ENCODE assay signal across 8 cellular contexts in genomic region chr10:30747633-30748032, GRCh38.
DNase-seq lines count a peak whose midpoint lies in the region; TF ChIP-seq lines count a peak whose summit lies in the region.

No MANE protein-coding gene starts in this region.

- in situ Hi-C loops in astrocyte of the cerebellum (cut with HindIII; ENCODE audit: low sequenced_read_pairs), result no loop called here

- no peak overlapping the region for H3K4me3 ChIP-seq in MG63
- no peak overlapping the region for H3K4me3 ChIP-seq in astrocyte of the cerebellum (ENCODE audit: low read depth, low read length)

- H3K36me3 ChIP-seq in MG63, result no peaks in the 10 kb centered on the region

- TF ChIP-seq CTCF in astrocyte of the cerebellum (IDR thresholded peaks at IDR 0.05; ENCODE audit: low read depth, low read length, missing control alignments), result no peak

- H3K27me3 ChIP-seq in MG63, result no peaks in the 10 kb centered on the region

- intact Hi-C loops in cardiac septum (cut with DNase I), result no loop called here

- no peaks in the 10 kb centered on the region for H3K9me3 ChIP-seq in MG63

- DNase-seq in ELF-1 (ENCODE audit: low read depth, low spot score) (peak; percentile 43), MG63 (peak; percentile 55), astrocyte of the cerebellum (ENCODE audit: low read depth) (peak; percentile 19), NAMALWA (ENCODE audit: low spot score) (no peak), NCI-H187 (lab: John Stamatoyannopoulos, UW) (no peak), cardiac septum (ENCODE audit: low spot score) (no peak), UCSD-AML1 (lab: John Stamatoyannopoulos, UW; ENCODE audit: unreplicated experiment) (no peak)
- DNase-seq in stimulated activated CD4-positive, alpha-beta T cell treated with anti-CD3 and anti-CD28 coated beads, Interleukin-12 subunit alpha, Interleukin-12 subunit beta, amount 100 ng/mL, for 4 hours, result peak; percentile 25

Comparison
In these comparisons a context has a peak if more than half of its experiments do, and no peak if none do; other contexts are left out.
1. DNase-seq: peak in ELF-1 (single experiment), MG63 (single experiment), astrocyte of the cerebellum (single experiment) and stimulated activated CD4-positive, alpha-beta T cell treated with anti-CD3 and anti-CD28 coated beads, Interleukin-12 subunit alpha, Interleukin-12 subunit beta, amount 100 ng/mL, for 4 hours (single experiment); none in NAMALWA (single experiment), NCI-H187 (0 of 2), cardiac septum (single experiment) and UCSD-AML1 (single experiment).